ENCODE assay signal across 8 cellular contexts in genomic region chr14:34322940-34323418, GRCh38.
DNase-seq lines count a peak whose midpoint lies in the region; ATAC-seq and TF ChIP-seq lines count a peak whose summit lies in the region.

No MANE protein-coding gene starts in this region.

- peaks cover 17% of the 10 kb centered on the region for H3K27me3 Mint-ChIP-seq in mesothelial cell of epicardium (ENCODE audit: low read depth)

- no peak overlapping the region for H3K27ac Mint-ChIP-seq in mesothelial cell of epicardium

- TF ChIP-seq CTCF in mesothelial cell of epicardium (IDR thresholded peaks at IDR 0.05; ENCODE audit: unreplicated experiment) = peak; percentile 90

- ATAC-seq in HG03175 (IDR thresholded peaks at IDR 0.05; ENCODE audit: unreplicated experiment) = peak; percentile 80

- no peak overlapping the region for H3K4me3 Mint-ChIP-seq in mesothelial cell of epicardium

- H3K4me1 Mint-ChIP-seq in mesothelial cell of epicardium = no peaks in the 10 kb centered on the region

- DNase-seq in NK-92 treated with Interleukin-12 subunit alpha and Interleukin-12 subunit beta, amount 100 ng/mL, for 24 hours (lab: John Stamatoyannopoulos, UW) = peak; percentile 46
- no peak for DNase-seq in NK-92 (lab: John Stamatoyannopoulos, UW; ENCODE audit: unreplicated experiment)
- DNase-seq in NCI-H510A treated with DMSO at 0.1 percent for 48 hours (lab: John Stamatoyannopoulos, UW) = peak; percentile 61
- peak; percentile 49 to 60 for DNase-seq in activated CD4-positive, alpha-beta T cell treated with anti-CD3 and anti-CD28 coated beads, Interleukin-2, amount 50 U/mL, for 24 hours (ENCODE audit: low read depth in 1 of 2, low spot score in 1 of 2)
- DNase-seq in ecto neural progenitor cell (ENCODE audit: low spot score) = peak; percentile 62
- DNase-seq in mesothelial cell of epicardium (ENCODE audit: low spot score in 2 of 2, unreplicated experiment in 2 of 2) = peak; percentile 42 to 60
- DNase-seq in stimulated activated CD8-positive, alpha-beta memory T cell treated with anti-CD3 and anti-CD28 coated beads, Interleukin-4, amount 100 ng/mL, for 4 hours (ENCODE audit: low read depth in 2 of 2, low spot score in 1 of 2) = peak; percentile 27 to 65

- no peaks in the 10 kb centered on the region for H3K36me3 Mint-ChIP-seq in mesothelial cell of epicardium

- peaks cover 5% of the 10 kb centered on the region for H3K9me3 Mint-ChIP-seq in mesothelial cell of epicardium
